ENCODE assay signal across 9 cellular contexts in genomic region chr1:89085781-89086180, GRCh38. TPM values are rescaled to one million over a fixed set of nuclear protein-coding genes. Genes with fewer than 3 reads are reported as not detected.
DNase-seq lines count a peak whose midpoint lies in the region; ATAC-seq and TF ChIP-seq lines count a peak whose summit lies in the region.
"Had no signal": no experiment of that assay in that cellular context is flagged by ENCODE, and none has a peak within 500 bp of the region (broad histone marks: within the 10 kb centered on the region; RNA-seq: fewer than 3 reads in every experiment).

No MANE protein-coding gene starts in this region.

- intact Hi-C loops in colonic mucosa (cut with DNase I) = no loop called here
- intact Hi-C loops in ovary (cut with DNase I) = no loop called here

- no peaks in the 10 kb centered on the region for H3K36me3 Mint-ChIP-seq in HFFc6 (ENCODE audit: low read depth)

- H3K4me1 Mint-ChIP-seq in HFFc6 (ENCODE audit: low read depth) = no peaks in the 10 kb centered on the region

- H3K4me1 ChIP-seq in colonic mucosa = no peaks in the 10 kb centered on the region
- no peaks in the 10 kb centered on the region for H3K4me1 ChIP-seq in ovary (ENCODE audit: insufficient read depth)

- H3K36me3 ChIP-seq in colonic mucosa (no peaks in the 10 kb centered on the region), ovary (no peaks in the 10 kb centered on the region)

- TF ChIP-seq POLR2A in ovary (IDR thresholded peaks at IDR 0.05) = no peak

- no peak overlapping the region for H3K9ac ChIP-seq in colonic mucosa (ENCODE audit: low read depth in 2 of 2, low read length in 2 of 2)

- H3K9me3 Mint-ChIP-seq in HFFc6 = no peaks in the 10 kb centered on the region

- no peak overlapping the region for H3K4me3 ChIP-seq in colonic mucosa
- H3K4me3 ChIP-seq in ovary = no peak overlapping the region

- TF ChIP-seq EP300 in ovary (IDR thresholded peaks at IDR 0.05) = no peak

- H3K9me3 ChIP-seq in colonic mucosa (no peaks in the 10 kb centered on the region), ovary (no peaks in the 10 kb centered on the region)

- H3K27ac ChIP-seq in colonic mucosa (no peak overlapping the region), ovary (no peak overlapping the region)

- no peak overlapping the region for H3K4me3 Mint-ChIP-seq in HFFc6
- H3K4me3 Mint-ChIP-seq: IgD-negative memory B cell had no signal

- no peak for ATAC-seq in HG03025 (IDR thresholded peaks at IDR 0.05; ENCODE audit: low FRiP score, unreplicated experiment)

- H3K27ac Mint-ChIP-seq in HFFc6 = no peak overlapping the region
- H3K27ac Mint-ChIP-seq: IgD-negative memory B cell had no signal

- TF ChIP-seq CTCF in HFFc6 (IDR thresholded peaks at IDR 0.05) = peak; percentile 74
- TF ChIP-seq CTCF in colonic mucosa (IDR thresholded peaks at IDR 0.05) = no peak
- TF ChIP-seq CTCF in ovary (IDR thresholded peaks at IDR 0.05) = peak in 2 of 3 donors; percentile 29 to 50

- no peaks in the 10 kb centered on the region; the same call in 1 of the 2 replicates for H3K27me3 Mint-ChIP-seq in HFFc6 (ENCODE audit: insufficient read depth)
- H3K27me3 Mint-ChIP-seq: IgD-negative memory B cell had no signal

- H3K27me3 ChIP-seq in colonic mucosa (no peaks in the 10 kb centered on the region), ovary (no peaks in the 10 kb centered on the region)

- DNase-seq in DMS53 (lab: John Stamatoyannopoulos, UW) (peak; percentile 90), HFFc6 (no peak), RPMI8226 (peak; percentile 52), colonic mucosa (peak; percentile 40), ovary (no peak), ureter (ENCODE audit: low spot score) (no peak), midbrain (lab: John Stamatoyannopoulos, UW) (no peak)

RNA-seq across cellular contexts. Expression of gene GBP1, which starts 20.8 kb away (rescaled TPM):
- total RNA-seq in HFFc6 (2021; fragmentation: NEBNext Ultra II Directional; extraction: Animal tissue kit (Norgen Biotek cat#: 25700)) = 10 to 100 TPM; 26.7 to 32.7 (median 29.9) TPM
- total RNA-seq in colonic mucosa = 10 to 100 TPM; 15.0 to 25.9 TPM
- 10 to 100 TPM; 16.4 to 27.1 (median 20.8) TPM for total RNA-seq in ovary
- polyA plus RNA-seq in ovary = 10 to 100 TPM; 15.2 to 41.7 TPM
- 39.3 TPM for total RNA-seq in ureter

RNA-seq across cellular contexts. Expression of gene GBP2, which starts 40.1 kb away (rescaled TPM):
- total RNA-seq in HFFc6 (2021; fragmentation: NEBNext Ultra II Directional; extraction: Animal tissue kit (Norgen Biotek cat#: 25700)) = under 1 TPM; 0.40 to 0.85 (median 0.52) TPM
- total RNA-seq in colonic mucosa (10 to 100 TPM; 20.1 to 81.0 TPM), ovary (100 to 1,000 TPM in 1 of 7 donors, 10 to 100 TPM in 6; 39.3 to 105 (median 65.8) TPM), ureter (70.6 TPM)
- 100 to 1,000 TPM in 1 of 2 donors, 10 to 100 TPM in 1; 74.9 to 237 TPM for polyA plus RNA-seq in ovary

Comparison
In these comparisons a context has a peak if more than half of its experiments do, and no peak if none do; other contexts are left out.
1. DNase-seq: peak in DMS53 (single experiment), RPMI8226 (single experiment) and colonic mucosa (single experiment); none in HFFc6 (single experiment), ovary (0 of 5), ureter (single experiment) and midbrain (single experiment).
2. RNA of gene GBP2, which starts 40.1 kb away (total RNA-seq): 20.1 to 81.0 TPM in colonic mucosa, 70.6 TPM in ureter (single experiment) and 39.3 to 105 TPM in ovary; 0.40 to 0.85 TPM in HFFc6; every median in the first group is over 10 times any median in the second.